Comparison of ENCODE assay signal across 26 cellular contexts in genomic region chr15:49827311-49827710, GRCh38.
"Had no signal": no experiment of that assay in that cellular context is flagged by ENCODE, and none has a peak within 500 bp of the region (broad histone marks: within the 10 kb centered on the region; RNA-seq: fewer than 3 reads in every experiment).

No MANE protein-coding gene starts in this region.

- H3K4me1 ChIP-seq: esophagus muscularis mucosa had no signal

- H3K36me3 ChIP-seq: brain microvascular endothelial cell, esophagus muscularis mucosa, WERI-Rb-1 had no signal

- H3K27me3 ChIP-seq: brain microvascular endothelial cell, esophagus muscularis mucosa had no signal

- H3K27ac ChIP-seq: brain microvascular endothelial cell, esophagus muscularis mucosa, WERI-Rb-1 had no signal

- ATAC-seq: activated CD4-positive, CD25-positive, alpha-beta regulatory T cell treated with anti-CD3 and anti-CD28 coated beads, Interleukin-2, amount 50 U/mL, for 24 hours; activated CD8-positive, alpha-beta T cell treated with anti-CD3 and anti-CD28 coated beads for 36 hours; activated T-cell treated with anti-CD3 and anti-CD28 coated beads, Interleukin-2, amount 50 U/mL, for 4 hours; activated T-helper 17 cell treated with anti-CD3 and anti-CD28 coated beads, Interleukin-2, amount 50 U/mL, for 72 hours; effector memory CD8-positive, alpha-beta T cell; T-helper 17 cell had no signal

- DNase-seq: activated B cell treated with CpG ODN at 0.5 μM for 24 hours; activated CD4-positive, alpha-beta T cell treated with anti-CD3 and anti-CD28 coated beads for 48 hours; activated CD4-positive, alpha-beta T cell treated with anti-CD3 and anti-CD28 coated beads, Interleukin-2, amount 50 U/mL, for 1 hour; activated CD4-positive, alpha-beta T cell treated with anti-CD3 and anti-CD28 coated beads, Interleukin-2, amount 50 U/mL, for 48 hours; activated CD8-positive, alpha-beta memory T cell treated with anti-CD3 and anti-CD28 coated beads for 24 hours; activated CD8-positive, alpha-beta T cell treated with anti-CD3 and anti-CD28 coated beads for 36 hours; activated effector memory CD4-positive, alpha-beta T cell treated with Interleukin-2 at 50 U/mL for 16 hours; activated gamma-delta T cell treated with Interleukin-2 at 50 U/mL for 16 hours; activated naive CD4-positive, alpha-beta T cell treated with anti-CD3 and anti-CD28 coated beads, Interleukin-2, amount 50 U/mL, for 16 hours; activated naive CD4-positive, alpha-beta T cell treated with Interleukin-2 at 50 U/mL for 16 hours; activated T-cell treated with anti-CD3 and anti-CD28 coated beads, Interleukin-2, amount 50 U/mL, for 4 hours; amniotic stem cell; anterior cingulate cortex; brain microvascular endothelial cell; cortex of kidney; dermis blood vessel endothelial cell; effector CD4-positive, alpha-beta T cell; effector memory CD8-positive, alpha-beta T cell; erythroblast; T-helper 1 cell; T-helper 17 cell; T1000; WERI-Rb-1 had no signal

- H3K9me3 ChIP-seq: esophagus muscularis mucosa had no signal

- H3K4me3 ChIP-seq: esophagus muscularis mucosa had no signal
